Comparison of ENCODE assay signal across 15 cellular contexts in the genomic region with DNA sequence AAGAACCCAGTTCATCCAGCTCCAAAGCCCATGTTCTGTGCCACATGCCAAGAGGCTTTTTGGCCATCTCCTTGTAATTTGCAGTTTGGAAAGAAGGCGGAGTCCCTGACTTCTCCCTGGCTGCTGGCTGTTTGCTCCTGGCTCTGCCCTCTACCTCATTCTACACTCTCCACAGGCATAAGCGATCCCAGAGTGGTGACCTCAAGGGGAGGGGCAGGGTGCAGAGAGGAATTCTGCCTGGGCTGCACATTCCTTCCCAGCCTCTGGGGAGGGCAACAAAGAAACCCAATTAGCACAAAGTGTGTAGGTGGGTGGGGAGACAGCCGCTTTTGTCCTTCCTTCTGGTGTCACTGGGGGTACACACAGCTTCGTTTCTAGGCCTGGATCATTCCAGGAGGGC.
DNase-seq lines count a peak whose midpoint lies in the region; ATAC-seq and TF ChIP-seq lines count a peak whose summit lies in the region.
"Had no signal": no experiment of that assay in that cellular context is flagged by ENCODE, and none has a peak within 500 bp of the region (broad histone marks: within the 10 kb centered on the region; RNA-seq: fewer than 3 reads in every experiment).

No MANE protein-coding gene starts in this region.

- H3K4me3 ChIP-seq in DND-41 (ENCODE audit: low read depth in 1 of 2, low read length in 2 of 2) (no peak overlapping the region), neural progenitor cell (no peak overlapping the region)
- H3K4me3 ChIP-seq: dorsolateral prefrontal cortex had no signal

- intact Hi-C loops in left ventricle myocardium superior (cut with micrococcal nuclease) = no loop called here

- H3K36me3 ChIP-seq in DND-41 (ENCODE audit: insufficient read depth, low read length) (peaks cover 14% of the 10 kb centered on the region), neural progenitor cell (no peaks in the 10 kb centered on the region)

- peaks cover 17% of the 10 kb centered on the region for H3F3A ChIP-seq in neural progenitor cell (ENCODE audit: low read depth)

- H3K27me3 Mint-ChIP-seq in neural progenitor cell (ENCODE audit: insufficient read depth, low read depth) = no peaks in the 10 kb centered on the region

- TF ChIP-seq CTCF in DND-41 (IDR thresholded peaks at IDR 0.05; ENCODE audit: borderline replicate concordance, extremely low read depth, low read length, poor library complexity, severe bottlenecking) (no peak), neural progenitor cell (IDR thresholded peaks at IDR 0.05) (no peak)

- H3K4me1 ChIP-seq in DND-41 (ENCODE audit: insufficient read depth, low read length) = no peaks in the 10 kb centered on the region
- H3K4me1 ChIP-seq in neural progenitor cell = peaks cover 46% of the 10 kb centered on the region

- H4K20me1 ChIP-seq in DND-41 (ENCODE audit: insufficient read depth, low read length) (peaks cover 80% of the 10 kb centered on the region), neural progenitor cell (ENCODE audit: low read depth) (no peaks in the 10 kb centered on the region)

- no peaks in the 10 kb centered on the region for H3K9me3 Mint-ChIP-seq in neural progenitor cell

- H3K79me2 ChIP-seq in DND-41 (ENCODE audit: insufficient read depth, low read length) = peaks cover 98% of the 10 kb centered on the region
- no peaks in the 10 kb centered on the region for H3K79me2 ChIP-seq in neural progenitor cell (ENCODE audit: low read depth)

- H3K27ac ChIP-seq in DND-41 (ENCODE audit: low read length) = peak overlapping the region; percentile 27; the same call in 1 of the 2 replicates
- H3K27ac ChIP-seq in neural progenitor cell = peak overlapping the region; percentile 85
- H3K27ac ChIP-seq: dorsolateral prefrontal cortex, KMS-11 had no signal

- DNase-seq in DND-41 (no peak), NCI-H2227 treated with DMSO at 0.1 percent for 48 hours (lab: John Stamatoyannopoulos, UW) (peak; percentile 36), left ventricle myocardium superior (peak; percentile 51), neural progenitor cell (ENCODE audit: low spot score) (peak; percentile 93), T-helper 1 cell (no peak), activated gamma-delta T cell treated with Interleukin-2 at 50 U/mL for 16 hours (no peak)
- DNase-seq: activated CD4-positive, alpha-beta T cell treated with anti-CD3 and anti-CD28 coated beads, Interleukin-2, amount 10 ng/mL, durations not matched to agents 7 days and 5 days; activated naive CD4-positive, alpha-beta T cell; dorsolateral prefrontal cortex; hippocampal formation; NCI-H446 treated with DMSO at 0.1 percent for 48 hours; SHP77 treated with DMSO at 0.1 percent for 48 hours had no signal

- H2AFZ ChIP-seq in DND-41 (ENCODE audit: low read depth, low read length) (no peak overlapping the region), neural progenitor cell (replicated peaks) (peak overlapping the region; percentile 22)

- no peak overlapping the region for H3K4me2 ChIP-seq in DND-41 (ENCODE audit: insufficient read depth, low read length)
- peak overlapping the region; percentile 67 for H3K4me2 ChIP-seq in neural progenitor cell
- H3K4me2 ChIP-seq: KMS-11 had no signal

- peak overlapping the region; percentile 77 for H3K27ac Mint-ChIP-seq in neural progenitor cell
- H3K27ac Mint-ChIP-seq: activated CD4-positive, alpha-beta T cell treated with anti-CD3 and anti-CD28 coated beads, Interleukin-2, amount 10 ng/mL, durations not matched to agents 7 days and 5 days had no signal

- H3K9ac ChIP-seq in DND-41 (ENCODE audit: low read depth, low read length) = no peak overlapping the region
- no peak overlapping the region for H3K9ac ChIP-seq in neural progenitor cell
- H3K9ac ChIP-seq: KMS-11 had no signal

- peaks cover 21% of the 10 kb centered on the region for H3K4me1 Mint-ChIP-seq in neural progenitor cell

- no peaks in the 10 kb centered on the region for H3K36me3 Mint-ChIP-seq in neural progenitor cell

- peak overlapping the region; percentile 12 for H3K4me3 Mint-ChIP-seq in neural progenitor cell
- H3K4me3 Mint-ChIP-seq: activated CD4-positive, alpha-beta T cell treated with anti-CD3 and anti-CD28 coated beads, Interleukin-2, amount 10 ng/mL, durations not matched to agents 7 days and 5 days had no signal

- H3K27me3 ChIP-seq in DND-41 (ENCODE audit: insufficient read depth, low read length, poor library complexity) (no peaks in the 10 kb centered on the region), neural progenitor cell (no peaks in the 10 kb centered on the region)
- H3K27me3 ChIP-seq: dorsolateral prefrontal cortex had no signal

- H3K9me3 ChIP-seq in DND-41 (ENCODE audit: insufficient read depth, low read length, severe bottlenecking) (no peaks in the 10 kb centered on the region), neural progenitor cell (ENCODE audit: low read depth) (no peaks in the 10 kb centered on the region)

- ATAC-seq in DND-41 (ENCODE audit: insufficient read depth, low read depth) (no peak), left ventricle myocardium superior (peak; percentile 91), HG03460 (IDR thresholded peaks at IDR 0.05; ENCODE audit: unreplicated experiment) (no peak), HG02981 (IDR thresholded peaks at IDR 0.05; ENCODE audit: unreplicated experiment) (no peak)

Comparison
In these comparisons a context has a peak if more than half of its experiments do, and no peak if none do; other contexts are left out.
1. DNase-seq: peak in NCI-H2227 treated with DMSO at 0.1 percent for 48 hours (single experiment), left ventricle myocardium superior (single experiment) and neural progenitor cell (single experiment); none in DND-41 (single experiment), T-helper 1 cell (0 of 5) and activated gamma-delta T cell treated with Interleukin-2 at 50 U/mL for 16 hours (single experiment).